ENCODE assay signal across 9 cellular contexts in genomic region chr11:67278135-67278938, GRCh38. TPM values are rescaled to one million over a fixed set of nuclear protein-coding genes. Genes with fewer than 3 reads are reported as not detected.
DNase-seq lines count a peak whose midpoint lies in the region; ATAC-seq and TF ChIP-seq lines count a peak whose summit lies in the region.
"Had no signal": no experiment of that assay in that cellular context is flagged by ENCODE, and none has a peak within 500 bp of the region (broad histone marks: within the 10 kb centered on the region; RNA-seq: fewer than 3 reads in every experiment).

No MANE protein-coding gene starts in this region.

- H3K9me3 ChIP-seq in CD4-positive, alpha-beta T cell (ENCODE audit: control insufficient read depth, low read length) = no peaks in the 10 kb centered on the region
- H3K9me3 ChIP-seq in Panc1 (ENCODE audit: control insufficient read depth, insufficient read depth, low read depth, low read length) (no peaks in the 10 kb centered on the region), osteoblast (ENCODE audit: low read depth, low read length) (no peaks in the 10 kb centered on the region)

- ATAC-seq in CD4-positive, alpha-beta T cell (ENCODE audit: poor library complexity) = no peak
- ATAC-seq in Panc1 (no peak), HG03439 (IDR thresholded peaks at IDR 0.05; ENCODE audit: unreplicated experiment) (no peak)

- H3K4me2 ChIP-seq in osteoblast (ENCODE audit: insufficient read depth, low read length) = no peak overlapping the region

- H3K4me1 ChIP-seq in Panc1 (ENCODE audit: control insufficient read depth, insufficient read depth, low read length) (peaks cover 10% of the 10 kb centered on the region), osteoblast (ENCODE audit: insufficient read depth, low read length) (peaks cover 20% of the 10 kb centered on the region)

- peaks cover 65% of the 10 kb centered on the region for H3K79me2 ChIP-seq in osteoblast (ENCODE audit: insufficient read depth, low read length)

- peak overlapping the region; percentile 90 for H3K27ac Mint-ChIP-seq in CD4-positive, alpha-beta T cell
- H3K27ac Mint-ChIP-seq in endothelial cell (ENCODE audit: unreplicated experiment) = peak overlapping the region; percentile 75

- peaks cover 7% of the 10 kb centered on the region; the same call in 1 of the 2 replicates for H3K36me3 ChIP-seq in Panc1 (ENCODE audit: control insufficient read depth, insufficient read depth, low read length)
- peaks cover 37% of the 10 kb centered on the region for H3K36me3 ChIP-seq in osteoblast (ENCODE audit: insufficient read depth, low read length)

- H3K27me3 Mint-ChIP-seq in CD4-positive, alpha-beta T cell = no peaks in the 10 kb centered on the region
- peaks cover 13% of the 10 kb centered on the region for H3K27me3 Mint-ChIP-seq in endothelial cell (ENCODE audit: unreplicated experiment)

- in situ Hi-C loops in Panc1 (cut with HindIII; ENCODE audit: low pct_unique_long_range_greater_than_20kb, low sequenced_read_pairs) = no loop called here

- peaks cover 57% of the 10 kb centered on the region for H3K4me1 Mint-ChIP-seq in CD4-positive, alpha-beta T cell (ENCODE audit: low read depth)
- peaks cover 34% of the 10 kb centered on the region for H3K4me1 Mint-ChIP-seq in endothelial cell (ENCODE audit: unreplicated experiment)

- intact Hi-C loops in CD4-positive, alpha-beta T cell (cut with DNase I, micrococcal nuclease) = no loop called here
- intact Hi-C loops in Panc1 (cut with micrococcal nuclease; ENCODE audit: unreplicated experiment) = no loop called here

- H2AFZ ChIP-seq in osteoblast (ENCODE audit: low read length) = no peak overlapping the region

- DNase-seq in CD4-positive, alpha-beta T cell = no peak
- DNase-seq in Panc1 (ENCODE audit: low read depth, low spot score) (no peak), endothelial cell (ENCODE audit: low spot score) (no peak), osteoblast (ENCODE audit: insufficient read length, low spot score, missing footprints) (peak; percentile 39), LoVo (ENCODE audit: low spot score) (no peak), putamen (ENCODE audit: low spot score) (no peak), AG20443 (ENCODE audit: low spot score) (no peak)
- DNase-seq: NCI-H1105 had no signal

- CTCF ChIA-PET in CD4-positive, alpha-beta T cell (lab: Charles Lee) = interaction anchor here (1.2 to 4.1 kb wide), 3 partner anchors 10 to 40 kb away, joined by 7 to 26 read pairs (median 18); partner anchors contain the start of gene ANKRD13D
- CTCF ChIA-PET in Panc1 (lab: Charles Lee) = no interaction called here

- H4K20me1 ChIP-seq in osteoblast (ENCODE audit: insufficient read depth, low read length) = peaks cover 4% of the 10 kb centered on the region

- peak overlapping the region; percentile 97 for H3K27ac ChIP-seq in CD4-positive, alpha-beta T cell (ENCODE audit: low read depth, low read length)
- H3K27ac ChIP-seq in Panc1 (ENCODE audit: low read length) = 0 out of 2 replicates have a peak overlapping the region, but pooled peaks have one; percentile 7
- H3K27ac ChIP-seq in osteoblast (ENCODE audit: low read depth, low read length) = peak overlapping the region; percentile 69

- no peaks in the 10 kb centered on the region for H3K27me3 ChIP-seq in CD4-positive, alpha-beta T cell (ENCODE audit: control insufficient read depth, insufficient read depth, low read length)
- no peaks in the 10 kb centered on the region for H3K27me3 ChIP-seq in Panc1 (ENCODE audit: control insufficient read depth, insufficient read depth, low read length)
- H3K27me3 ChIP-seq in osteoblast (ENCODE audit: insufficient read depth, low read length) = no peaks in the 10 kb centered on the region

- no peaks in the 10 kb centered on the region for H3K9me3 Mint-ChIP-seq in CD4-positive, alpha-beta T cell
- no peaks in the 10 kb centered on the region for H3K9me3 Mint-ChIP-seq in endothelial cell (ENCODE audit: unreplicated experiment)

- TF ChIP-seq CTCF in CD4-positive, alpha-beta T cell (IDR thresholded peaks at IDR 0.05) = no peak
- no peak for TF ChIP-seq CTCF in Panc1 (IDR thresholded peaks at IDR 0.05)
- no peak for TF ChIP-seq CTCF in endothelial cell (IDR thresholded peaks at IDR 0.05; ENCODE audit: unreplicated experiment)
- TF ChIP-seq CTCF in osteoblast (IDR thresholded peaks at IDR 0.05; ENCODE audit: extremely low read depth, low read depth, low read length) = no peak

- POLR2A ChIA-PET in CD4-positive, alpha-beta T cell (lab: Charles Lee) = interaction anchor here (0.8 to 5.3 kb wide), 20 partner anchors 9 to 1779 kb away, joined by 3 to 191 read pairs (median 6); partner anchors contain the start of genes ANKRD13D, GRK2, KDM2A and MALAT1
- POLR2A ChIA-PET in Panc1 (lab: Charles Lee) = no interaction called here

- BruUV-seq in Panc1 (replicated peaks; lab: Mats Ljungman, UMichigan) = no TSS peak

- no peak overlapping the region for H3K4me3 ChIP-seq in Panc1 (ENCODE audit: low read depth in 2 of 2, low read length in 2 of 2)
- H3K4me3 ChIP-seq in osteoblast (ENCODE audit: insufficient read depth, low read length) = no peak overlapping the region

- peaks cover 79% of the 10 kb centered on the region for H3K36me3 Mint-ChIP-seq in CD4-positive, alpha-beta T cell (ENCODE audit: low read depth)
- peaks cover 16% of the 10 kb centered on the region for H3K36me3 Mint-ChIP-seq in endothelial cell (ENCODE audit: low read depth, unreplicated experiment)

- peak overlapping the region; percentile 91 for H3K4me3 Mint-ChIP-seq in CD4-positive, alpha-beta T cell
- no peak overlapping the region for H3K4me3 Mint-ChIP-seq in endothelial cell (ENCODE audit: unreplicated experiment)

RNA-seq across cellular contexts. Expression of gene ANKRD13D, which starts 10.8 kb away (rescaled TPM):
- total RNA-seq in CD4-positive, alpha-beta T cell = 100 to 1,000 TPM; 160 to 161 TPM
- total RNA-seq in Panc1 (2021; ENCODE audit: unreplicated experiment) = 76.5 TPM
- polyA plus RNA-seq in Panc1 (2012; ENCODE audit: insufficient read length) = 55.6 TPM
- 65.1 TPM for total RNA-seq in endothelial cell (ENCODE audit: unreplicated experiment)
- total RNA-seq in osteoblast = 33.0 and 34.4 TPM in 2 replicates

RNA-seq across cellular contexts. Expression of gene GRK2, which starts 12.1 kb away (rescaled TPM):
- 100 to 1,000 TPM; 309 to 325 TPM for total RNA-seq in CD4-positive, alpha-beta T cell
- total RNA-seq in Panc1 (2021; ENCODE audit: unreplicated experiment) (103 TPM), endothelial cell (ENCODE audit: unreplicated experiment) (92.7 TPM), osteoblast (21.4 and 23.6 TPM in 2 replicates)
- polyA plus RNA-seq in Panc1 (2012; ENCODE audit: insufficient read length) = 192 TPM

RNA-seq across cellular contexts. Expression of gene SSH3, which starts 25.0 kb away (rescaled TPM):
- 1 to 10 TPM; 8.5 to 8.8 TPM for total RNA-seq in CD4-positive, alpha-beta T cell
- total RNA-seq in Panc1 (2021; ENCODE audit: unreplicated experiment) (79.8 TPM), endothelial cell (ENCODE audit: unreplicated experiment) (7.3 TPM), osteoblast (13.3 and 25.0 TPM in 2 replicates)
- polyA plus RNA-seq in Panc1 (2012; ENCODE audit: insufficient read length) = 82.6 TPM

Comparison
In these comparisons a context has a peak if more than half of its experiments do, and no peak if none do; other contexts are left out.
1. H3K27ac ChIP-seq: peak in every context shown above with its lines; median percentile 97 in CD4-positive, alpha-beta T cell; 69 in osteoblast; 7 in Panc1.